1 cellular context compared by ENCODE assay signal in the genomic region with DNA sequence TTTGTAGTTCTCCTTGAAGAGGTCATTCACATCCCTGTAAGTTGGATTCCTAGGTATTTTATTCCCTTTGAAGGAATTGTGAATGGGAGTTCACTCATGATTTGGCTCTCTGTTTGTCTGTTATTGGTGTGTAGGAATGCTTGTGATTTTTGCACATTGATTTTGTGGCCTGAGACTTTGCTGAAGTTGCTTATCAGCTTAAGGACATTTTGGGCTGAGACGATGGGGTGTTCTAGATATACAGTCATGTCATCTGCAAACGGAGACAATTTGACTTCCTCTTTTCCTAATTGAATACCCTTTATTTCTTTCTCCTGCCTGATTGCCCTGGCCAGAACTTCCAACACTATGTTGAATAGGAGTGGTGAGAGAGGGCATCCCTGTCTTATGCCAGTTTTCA. TPM values are rescaled to one million over a fixed set of nuclear protein-coding genes. Genes with fewer than 3 reads are reported as not detected.
"Had no signal": no experiment of that assay in that cellular context is flagged by ENCODE, and none has a peak within 500 bp of the region (broad histone marks: within the 10 kb centered on the region; RNA-seq: fewer than 3 reads in every experiment).

No MANE protein-coding gene starts in this region.

RNA-seq across cellular contexts. Expression of a gene that starts 5.8 kb away (rescaled TPM):
- total RNA-seq: H4 had no signal

RNA-seq across cellular contexts. Expression of a gene that starts 29.3 kb away (rescaled TPM):
- total RNA-seq: H4 had no signal
